Comparison of ENCODE assay signal across 24 cellular contexts in the genomic region with DNA sequence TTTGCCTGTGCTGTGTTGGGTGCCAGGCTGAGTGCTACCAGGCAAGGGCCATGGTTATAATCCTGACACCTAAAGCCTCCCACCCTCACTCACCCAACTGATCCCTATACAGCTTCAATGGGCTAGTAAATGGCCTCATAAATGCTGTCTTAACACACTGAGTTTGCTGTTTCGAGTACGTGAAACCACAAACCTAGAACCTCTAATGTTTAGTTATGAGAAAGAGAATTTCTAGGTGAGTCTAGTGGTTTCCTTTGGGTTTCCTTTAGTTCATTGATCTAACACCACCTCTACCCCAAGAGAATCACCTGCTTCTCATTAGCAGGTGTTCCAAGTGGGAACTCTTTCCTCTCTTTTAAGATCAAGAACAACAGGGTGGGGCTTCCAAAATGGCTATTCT.
"Had no signal": no experiment of that assay in that cellular context is flagged by ENCODE, and none has a peak within 500 bp of the region (broad histone marks: within the 10 kb centered on the region; RNA-seq: fewer than 3 reads in every experiment).

No MANE protein-coding gene starts in this region.

- H3K4me3 ChIP-seq: K562, SJSA1, SK-N-MC had no signal

- H3K4me1 ChIP-seq: SJSA1 had no signal

- H3K9ac ChIP-seq: KMS-11 had no signal

- DNase-seq: IMR-90, Kasumi-1, MV-4-11, NCI-H1048, NCI-H1105, NCI-H1417 treated with DMSO at 0.1 percent for 48 hours, NCI-H146, NCI-H1694 treated with DMSO at 0.1 percent for 48 hours, NCI-H1930, NCI-H2081, NCI-H2171 treated with DMSO at 0.1 percent for 48 hours, NCI-H345, NCI-H446 treated with DMSO at 0.1 percent for 48 hours, NCI-H510A treated with DMSO at 0.1 percent for 48 hours, NCI-H526, NCI-H82, Right ventricle myocardium superior, RPMI8226, SIG-M5 had no signal

- H3K27ac ChIP-seq: KMS-11, SJSA1, SK-N-MC had no signal

- H3K4me2 ChIP-seq: KMS-11 had no signal

- H3K36me3 ChIP-seq: SJSA1 had no signal

- H3K27me3 ChIP-seq: SJSA1 had no signal

- H3K9me3 ChIP-seq: SJSA1 had no signal

- ATAC-seq: HepG2, K562 had no signal
